Comparison of ENCODE assay signal across 8 cellular contexts in the genomic region with DNA sequence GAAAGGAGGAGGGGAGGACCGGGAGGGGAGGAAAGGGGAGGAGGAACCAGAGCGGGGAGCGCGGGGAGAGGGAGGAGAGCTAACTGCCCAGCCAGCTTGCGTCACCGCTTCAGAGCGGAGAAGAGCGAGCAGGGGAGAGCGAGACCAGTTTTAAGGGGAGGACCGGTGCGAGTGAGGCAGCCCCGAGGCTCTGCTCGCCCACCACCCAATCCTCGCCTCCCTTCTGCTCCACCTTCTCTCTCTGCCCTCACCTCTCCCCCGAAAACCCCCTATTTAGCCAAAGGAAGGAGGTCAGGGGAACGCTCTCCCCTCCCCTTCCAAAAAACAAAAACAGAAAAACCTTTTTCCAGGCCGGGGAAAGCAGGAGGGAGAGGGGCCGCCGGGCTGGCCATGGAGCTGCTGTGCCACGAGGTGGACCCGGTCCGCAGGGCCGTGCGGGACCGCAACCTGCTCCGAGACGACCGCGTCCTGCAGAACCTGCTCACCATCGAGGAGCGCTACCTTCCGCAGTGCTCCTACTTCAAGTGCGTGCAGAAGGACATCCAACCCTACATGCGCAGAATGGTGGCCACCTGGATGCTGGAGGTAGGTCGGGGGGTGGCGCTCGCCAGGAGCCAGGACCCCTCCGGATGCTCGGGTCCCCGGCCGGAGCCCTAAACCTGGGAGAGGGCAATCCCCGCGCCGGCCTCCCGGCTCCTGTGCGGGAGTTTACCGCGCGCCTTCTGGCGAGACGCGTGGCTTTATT. TPM values are rescaled to one million over a fixed set of nuclear protein-coding genes. Genes with fewer than 3 reads are reported as not detected.
DNase-seq lines count a peak whose midpoint lies in the region; ATAC-seq and TF ChIP-seq lines count a peak whose summit lies in the region.

A gene (plus strand): TSS at position 112 of the 745 bp plus-strand sequence. CDS start 279 bp downstream, at position 391.

- H3K4me1 ChIP-seq in hepatocyte (ENCODE audit: insufficient read depth) (peaks cover 42% of the 10 kb centered on the region), psoas muscle (peaks cover 55% of the 10 kb centered on the region), aorta (ENCODE audit: control insufficient read depth in 1 of 2, insufficient read depth in 2 of 2, low read length in 2 of 2) (peaks cover 0 to 2% of the 10 kb centered on the region in 2 donors)

- H2AFZ ChIP-seq in hepatocyte: peak within 1 kb of the TSS; percentile 57

- H3K9me2 ChIP-seq in hepatocyte (replicated peaks; ENCODE audit: insufficient read depth): no peaks in the 10 kb centered on the region

- H3K36me3 Mint-ChIP-seq in T-helper 1 cell treated with Interleukin-12 subunit alpha and Interleukin-12 subunit beta and Interleukin-4 antibody, amounts not matched to agents 30 μg/mL and 1 μg/mL, for 36 hours (ENCODE audit: low read depth): peaks cover 43% of the 10 kb centered on the region

- H3K4me3 ChIP-seq in hepatocyte: peak within 1 kb of the TSS; percentile 95
- H3K4me3 ChIP-seq in psoas muscle: peak within 1 kb of the TSS; percentile 69
- peak within 1 kb of the TSS; percentile 75 to 95 for H3K4me3 ChIP-seq in aorta (ENCODE audit: low read length in 2 of 2)

- H3K27ac ChIP-seq in hepatocyte: peak within 1 kb of the TSS; percentile 98
- H3K27ac ChIP-seq in psoas muscle: peak within 1 kb of the TSS; percentile 53
- H3K27ac ChIP-seq in aorta (ENCODE audit: low read depth in 1 of 2, low read length in 2 of 2): peak within 1 kb of the TSS; percentile 93 to 95

- peaks cover 18% of the 10 kb centered on the region for H4K20me1 ChIP-seq in hepatocyte (ENCODE audit: insufficient read depth, poor library complexity, severe bottlenecking)

- peak within 1 kb of the TSS; percentile 96 for H3K27ac Mint-ChIP-seq in T-helper 1 cell treated with Interleukin-12 subunit alpha and Interleukin-12 subunit beta and Interleukin-4 antibody, amounts not matched to agents 30 μg/mL and 1 μg/mL, for 36 hours

- POLR2A ChIA-PET in GM10248 (lab: Yijun Ruan, JAX): no interaction called here

- TF ChIP-seq CTCF in GM10248 (IDR thresholded peaks at IDR 0.05; ENCODE audit: control extremely low read depth, extremely low read depth, low read depth, missing control alignments) (no peak), hepatocyte (IDR thresholded peaks at IDR 0.05; ENCODE audit: poor library complexity) (no peak), psoas muscle (IDR thresholded peaks at IDR 0.05) (no peak)

- peak within 1 kb of the TSS; percentile 87 for H3K4me3 Mint-ChIP-seq in T-helper 1 cell treated with Interleukin-12 subunit alpha and Interleukin-12 subunit beta and Interleukin-4 antibody, amounts not matched to agents 30 μg/mL and 1 μg/mL, for 36 hours

- ATAC-seq in HG02885 (IDR thresholded peaks at IDR 0.05; ENCODE audit: poor library complexity, unreplicated experiment) (peak; percentile 23), psoas muscle (peak; percentile 45 to 54 (median 48)), aorta (ENCODE audit: low FRiP score) (peak; percentile 84), GM19023 (IDR thresholded peaks at IDR 0.05; ENCODE audit: unreplicated experiment) (no peak)

- CTCF ChIA-PET in GM10248 (lab: Yijun Ruan, JAX): interaction anchor here (1.0 to 4.9 kb wide), 4 partner anchors 131 to 309 kb away, joined by 3 to 37 read pairs (median 7); no protein-coding TSS in a partner anchor

- H3K27me3 ChIP-seq in hepatocyte: peaks cover under 1% of the 10 kb centered on the region
- peaks cover 0 to 77% (median 45%) of the 10 kb centered on the region in 3 donors for H3K27me3 ChIP-seq in psoas muscle (ENCODE audit: insufficient read depth in 3 of 3, low read length in 2 of 3)
- H3K27me3 ChIP-seq in aorta (ENCODE audit: control insufficient read depth in 1 of 2, insufficient read depth in 2 of 2, low read length in 1 of 2): no peaks in the 10 kb centered on the region

- H3K4me1 Mint-ChIP-seq in T-helper 1 cell treated with Interleukin-12 subunit alpha and Interleukin-12 subunit beta and Interleukin-4 antibody, amounts not matched to agents 30 μg/mL and 1 μg/mL, for 36 hours (ENCODE audit: low read depth): peaks cover 40% of the 10 kb centered on the region

- H3K9me3 ChIP-seq in hepatocyte (ENCODE audit: low read depth): no peaks in the 10 kb centered on the region
- H3K9me3 ChIP-seq in psoas muscle: no peaks in the 10 kb centered on the region
- no peaks in the 10 kb centered on the region for H3K9me3 ChIP-seq in aorta (ENCODE audit: control insufficient read depth, low read length)

- H3K27me3 Mint-ChIP-seq in T-helper 1 cell treated with Interleukin-12 subunit alpha and Interleukin-12 subunit beta and Interleukin-4 antibody, amounts not matched to agents 30 μg/mL and 1 μg/mL, for 36 hours (ENCODE audit: low read depth): no peaks in the 10 kb centered on the region

- H3K4me2 ChIP-seq in hepatocyte: peak within 1 kb of the TSS; percentile 88

- no peaks in the 10 kb centered on the region for H3K9me3 Mint-ChIP-seq in T-helper 1 cell treated with Interleukin-12 subunit alpha and Interleukin-12 subunit beta and Interleukin-4 antibody, amounts not matched to agents 30 μg/mL and 1 μg/mL, for 36 hours

- no peaks in the 10 kb centered on the region for H3K36me3 ChIP-seq in hepatocyte (replicated peaks; ENCODE audit: insufficient read depth, low read depth)
- no peaks in the 10 kb centered on the region for H3K36me3 ChIP-seq in psoas muscle (ENCODE audit: insufficient read depth in 1 of 2, low read depth in 1 of 2)
- H3K36me3 ChIP-seq in aorta (ENCODE audit: control insufficient read depth in 1 of 2, insufficient read depth in 2 of 2, low read length in 1 of 2): peaks cover 0 to 2% of the 10 kb centered on the region in 2 donors

- intact Hi-C loops in psoas muscle (cut with DNase I): no loop called here
- intact Hi-C loops in aorta (cut with DNase I): no loop called here

- DNase-seq in GM10248 (ENCODE audit: extremely low spot score) (peak; percentile 87), astrocyte of the hippocampus (ENCODE audit: low read depth, low spot score) (peak; percentile 92), hepatocyte (ENCODE audit: low spot score) (peak; percentile 95), psoas muscle (peak; percentile 86 to 87), aorta (peak; percentile 95 to 96)

- peaks cover 47% of the 10 kb centered on the region for H3K79me2 ChIP-seq in hepatocyte

- WGBS in hepatocyte (ENCODE audit: low lambda C conversion rate, missing lambda C conversion rate): 2% methylated on average over 45 of the region's 52 CpGs
- 0 to 1% (median 0%) methylated on average over 24 to 52 of the region's 52 CpGs for WGBS in psoas muscle, 3 donors
- 0% methylated on average over 40 to 52 of the region's 52 CpGs for WGBS in aorta, 2 donors

RNA-seq across cellular contexts. Expression of the gene that starts here (rescaled TPM):
- 232 and 250 TPM in 2 replicates for total RNA-seq in hepatocyte
- 131 and 157 TPM in 2 replicates for polyA plus RNA-seq in hepatocyte
- 10 to 100 TPM in 1 of 4 donors, 1 to 10 TPM in 3; 3.3 to 10.1 (median 6.2) TPM for total RNA-seq in psoas muscle
- under 1 TPM; 0.31 to 0.68 (median 0.58) TPM for polyA plus RNA-seq in psoas muscle
- 100 to 1,000 TPM; 135 to 170 TPM for total RNA-seq in aorta
- polyA plus RNA-seq in aorta: 10 to 100 TPM; 17.1 to 18.9 TPM

Comparison
In these comparisons a context has a peak if more than half of its experiments do, and no peak if none do; other contexts are left out.
1. RNA of the gene that starts here (total RNA-seq): 232 to 250 TPM in hepatocyte and 135 to 170 TPM in aorta; 3.3 to 10.1 TPM in psoas muscle; every median in the first group is over 10 times any median in the second.
2. RNA of the gene that starts here (polyA plus RNA-seq): 131 to 157 TPM in hepatocyte and 17.1 to 18.9 TPM in aorta; 0.31 to 0.68 TPM in psoas muscle; every median in the first group is over 10 times any median in the second.
3. Peak in every context shown above with its lines, with median percentiles within 50 percentile points of each other: DNase-seq, H3K27ac ChIP-seq and H3K4me3 ChIP-seq.